In genomic region chr16:65094009-65094408, GRCh38 we compare ENCODE assay signal across 28 cellular contexts.
"Had no signal": no experiment of that assay in that cellular context is flagged by ENCODE, and none has a peak within 500 bp of the region (broad histone marks: within the 10 kb centered on the region; RNA-seq: fewer than 3 reads in every experiment).

No MANE protein-coding gene starts in this region.

- H3K4me3 Mint-ChIP-seq: stimulated activated effector memory CD8-positive, alpha-beta T cell treated with anti-CD3 and anti-CD28 coated beads, Interleukin-12 subunit alpha, Interleukin-12 subunit beta, amount 100 ng/mL, for 72 hours; stimulated activated memory B cell treated with anti-CD40 and anti-IgM and Interleukin-4, amounts not matched to agents 10 μg/mL and 1 μg/mL and 100 μg/mL, for 72 hours; stimulated activated naive B cell treated with anti-CD40 and anti-IgM and Interleukin-4, amounts not matched to agents 10 μg/mL and 1 μg/mL and 100 μg/mL, for 72 hours; stimulated activated naive CD8-positive, alpha-beta T cell treated with anti-CD3 and anti-CD28 coated beads, Interleukin-15, amount 100 ng/mL, for 72 hours; stimulated activated naive CD8-positive, alpha-beta T cell treated with anti-CD3 and anti-CD28 coated beads, Interleukin-15, Interleukin-2, amounts not matched to agents 100 ng/mL and 50 ng/mL, for 24 hours; type B pancreatic cell had no signal

- H3K27ac Mint-ChIP-seq: stimulated activated effector memory CD8-positive, alpha-beta T cell treated with anti-CD3 and anti-CD28 coated beads, Interleukin-12 subunit alpha, Interleukin-12 subunit beta, amount 100 ng/mL, for 72 hours; stimulated activated memory B cell treated with anti-CD40 and anti-IgM and Interleukin-4, amounts not matched to agents 10 μg/mL and 1 μg/mL and 100 μg/mL, for 72 hours; stimulated activated naive B cell treated with anti-CD40 and anti-IgM and Interleukin-4, amounts not matched to agents 10 μg/mL and 1 μg/mL and 100 μg/mL, for 72 hours; stimulated activated naive CD8-positive, alpha-beta T cell treated with anti-CD3 and anti-CD28 coated beads, Interleukin-15, amount 100 ng/mL, for 72 hours; stimulated activated naive CD8-positive, alpha-beta T cell treated with anti-CD3 and anti-CD28 coated beads, Interleukin-15, Interleukin-2, amounts not matched to agents 100 ng/mL and 50 ng/mL, for 24 hours; type B pancreatic cell had no signal

- H3K36me3 Mint-ChIP-seq: stimulated activated effector memory CD8-positive, alpha-beta T cell treated with anti-CD3 and anti-CD28 coated beads, Interleukin-12 subunit alpha, Interleukin-12 subunit beta, amount 100 ng/mL, for 72 hours; stimulated activated memory B cell treated with anti-CD40 and anti-IgM and Interleukin-4, amounts not matched to agents 10 μg/mL and 1 μg/mL and 100 μg/mL, for 72 hours; stimulated activated naive B cell treated with anti-CD40 and anti-IgM and Interleukin-4, amounts not matched to agents 10 μg/mL and 1 μg/mL and 100 μg/mL, for 72 hours had no signal

- H3K27me3 ChIP-seq: stomach, suprapubic skin, testis, thyroid gland, tibial artery, tibial nerve, transverse colon, upper lobe of left lung, upper lobe of right lung, uterus, vagina had no signal

- H3K4me3 ChIP-seq: stomach, suprapubic skin, testis, thoracic aorta, thyroid gland, tibial artery, tibial nerve, transverse colon, upper lobe of left lung, upper lobe of right lung, uterus, vagina had no signal

- DNase-seq: stimulated activated CD4-positive, alpha-beta T cell treated with anti-CD3 and anti-CD28 coated beads, Interleukin-2, amount 100 ng/mL, for 48 hours; stimulated activated CD4-positive, alpha-beta T cell treated with anti-CD3 and anti-CD28 coated beads, Interleukin-4, amount 100 ng/mL, for 1 hour; stimulated activated CD4-positive, alpha-beta T cell treated with anti-CD3 and anti-CD28 coated beads, Interleukin-4, amount 100 ng/mL, for 24 hours; stimulated activated CD4-positive, alpha-beta T cell treated with anti-CD3 and anti-CD28 coated beads, Interleukin-4, amount 100 ng/mL, for 4 hours; stimulated activated CD8-positive, alpha-beta memory T cell treated with anti-CD3 and anti-CD28 coated beads, Interleukin-4, amount 100 ng/mL, for 48 hours; stimulated activated naive B cell treated with anti-CD40 and anti-IgM and Interleukin-4, amounts not matched to agents 10 μg/mL and 1 μg/mL and 100 μg/mL, for 72 hours; stimulated activated naive CD4-positive, alpha-beta T cell; stimulated activated naive CD4-positive, alpha-beta T cell treated with Interleukin-2 at 50 U/mL for 16 hours; stimulated activated naive CD8-positive, alpha-beta T cell treated with anti-CD3 and anti-CD28 coated beads, Interleukin-15, amount 100 ng/mL, for 72 hours; stimulated activated naive CD8-positive, alpha-beta T cell treated with anti-CD3 and anti-CD28 coated beads, Interleukin-15, Interleukin-2, amounts not matched to agents 100 U/mL and 50 U/mL, for 24 hours; stomach; substantia nigra; testis; thyroid gland; tibial artery; transverse colon; trophoblast cell; upper lobe of left lung; upper lobe of right lung; uterus had no signal

- H3K36me3 ChIP-seq: stomach, suprapubic skin, thoracic aorta, thyroid gland, tibial artery, tibial nerve, transverse colon, upper lobe of left lung, upper lobe of right lung, uterus, vagina had no signal

- ATAC-seq: stimulated activated effector memory CD8-positive, alpha-beta T cell treated with anti-CD3 and anti-CD28 coated beads, Interleukin-12 subunit alpha, Interleukin-12 subunit beta, amount 100 ng/mL, for 72 hours; stimulated activated memory B cell treated with anti-CD40 and anti-IgM and Interleukin-4, amounts not matched to agents 10 μg/mL and 1 μg/mL and 100 μg/mL, for 72 hours; stimulated activated naive B cell treated with anti-CD40 and anti-IgM and Interleukin-4, amounts not matched to agents 10 μg/mL and 1 μg/mL and 100 μg/mL, for 72 hours; stimulated activated naive CD8-positive, alpha-beta T cell treated with anti-CD3 and anti-CD28 coated beads, Interleukin-15, amount 100 ng/mL, for 72 hours; stimulated activated naive CD8-positive, alpha-beta T cell treated with anti-CD3 and anti-CD28 coated beads, Interleukin-15, Interleukin-2, amounts not matched to agents 100 U/mL and 50 U/mL, for 24 hours; upper lobe of right lung had no signal

- H3K9me3 ChIP-seq: stomach, suprapubic skin, testis, thoracic aorta, thyroid gland, tibial artery, tibial nerve, transverse colon, upper lobe of left lung, upper lobe of right lung, uterus, vagina had no signal

- H3K27ac ChIP-seq: stomach, suprapubic skin, testis, thoracic aorta, thyroid gland, tibial artery, tibial nerve, upper lobe of left lung, upper lobe of right lung, uterus, vagina had no signal

- H3K4me1 ChIP-seq: stomach, suprapubic skin, testis, thyroid gland, tibial artery, upper lobe of left lung, upper lobe of right lung, uterus, vagina had no signal

- H3K27me3 Mint-ChIP-seq: stimulated activated memory B cell treated with anti-CD40 and anti-IgM and Interleukin-4, amounts not matched to agents 10 μg/mL and 1 μg/mL and 100 μg/mL, for 72 hours; stimulated activated naive B cell treated with anti-CD40 and anti-IgM and Interleukin-4, amounts not matched to agents 10 μg/mL and 1 μg/mL and 100 μg/mL, for 72 hours; stimulated activated naive CD8-positive, alpha-beta T cell treated with anti-CD3 and anti-CD28 coated beads, Interleukin-15, amount 100 ng/mL, for 72 hours; stimulated activated naive CD8-positive, alpha-beta T cell treated with anti-CD3 and anti-CD28 coated beads, Interleukin-15, Interleukin-2, amounts not matched to agents 100 ng/mL and 50 ng/mL, for 24 hours; type B pancreatic cell had no signal

- H3K4me1 Mint-ChIP-seq: stimulated activated effector memory CD8-positive, alpha-beta T cell treated with anti-CD3 and anti-CD28 coated beads, Interleukin-12 subunit alpha, Interleukin-12 subunit beta, amount 100 ng/mL, for 72 hours; stimulated activated memory B cell treated with anti-CD40 and anti-IgM and Interleukin-4, amounts not matched to agents 10 μg/mL and 1 μg/mL and 100 μg/mL, for 72 hours; stimulated activated naive B cell treated with anti-CD40 and anti-IgM and Interleukin-4, amounts not matched to agents 10 μg/mL and 1 μg/mL and 100 μg/mL, for 72 hours; stimulated activated naive CD8-positive, alpha-beta T cell treated with anti-CD3 and anti-CD28 coated beads, Interleukin-15, amount 100 ng/mL, for 72 hours had no signal

- H3K9me3 Mint-ChIP-seq: stimulated activated memory B cell treated with anti-CD40 and anti-IgM and Interleukin-4, amounts not matched to agents 10 μg/mL and 1 μg/mL and 100 μg/mL, for 72 hours; stimulated activated naive CD8-positive, alpha-beta T cell treated with anti-CD3 and anti-CD28 coated beads, Interleukin-15, amount 100 ng/mL, for 72 hours; stimulated activated naive CD8-positive, alpha-beta T cell treated with anti-CD3 and anti-CD28 coated beads, Interleukin-15, Interleukin-2, amounts not matched to agents 100 ng/mL and 50 ng/mL, for 24 hours had no signal
